ENCODE assay signal across 1 cellular context in genomic region chr19:15926484-15926883, GRCh38.
A peak's percentile ranks its signal among the peaks of the same experiment; 100 is the strongest.
TF ChIP-seq lines count a peak whose summit lies in the region.

No MANE protein-coding gene starts in this region.

TF ChIP-seq in HepG2, 621 proteins besides CTCF, POLR2A, EP300 and RAD21 (continues in another document):
- no peak for TF ChIP-seq SOX6 (IDR thresholded peaks at IDR 0.05)
- TF ChIP-seq SOX6 (CRISPR knock-in tag; IDR thresholded peaks at IDR 0.05) = no peak
- peak; percentile 42; the same call in 1 of the 2 replicates for TF ChIP-seq MAX (IDR thresholded peaks at IDR 0.05)
- TF ChIP-seq RXRB (CRISPR knock-in tag; IDR thresholded peaks at IDR 0.05; ENCODE audit: borderline replicate concordance) = peak; percentile 59; the same call in 1 of the 2 replicates
- TF ChIP-seq FOXJ3 (CRISPR knock-in tag; IDR thresholded peaks at IDR 0.05; ENCODE audit: borderline replicate concordance) = no peak
- no peak for TF ChIP-seq ZNF350 (CRISPR knock-in tag; IDR thresholded peaks at IDR 0.05; ENCODE audit: borderline replicate concordance, low read depth)
- no peak for TF ChIP-seq ZNF589 (CRISPR knock-in tag; conservative IDR thresholded peaks at IDR 0.05)
- TF ChIP-seq SNAPC4 (CRISPR knock-in tag; IDR thresholded peaks at IDR 0.05) = no peak
- TF ChIP-seq U2AF1 (optimal IDR thresholded peaks at IDR 0.05; ENCODE audit: low read depth, low read length) = no peak
- no peak for TF ChIP-seq ZNF792 (CRISPR knock-in tag; IDR thresholded peaks at IDR 0.05)
- no peak for TF ChIP-seq ZNF432 (CRISPR knock-in tag; IDR thresholded peaks at IDR 0.05; ENCODE audit: borderline replicate concordance)
- TF ChIP-seq ZNF512B (CRISPR knock-in tag; IDR thresholded peaks at IDR 0.05; ENCODE audit: borderline replicate concordance) = no peak
- TF ChIP-seq EEA1 (CRISPR knock-in tag; IDR thresholded peaks at IDR 0.05; ENCODE audit: borderline replicate concordance) = no peak
- TF ChIP-seq ZNF746 (CRISPR knock-in tag; IDR thresholded peaks at IDR 0.05) = no peak
- TF ChIP-seq NAIF1 (CRISPR knock-in tag; IDR thresholded peaks at IDR 0.05; ENCODE audit: borderline replicate concordance) = no peak
- peak; percentile 45; the same call in 1 of the 2 replicates for TF ChIP-seq RXRA (CRISPR knock-in tag; IDR thresholded peaks at IDR 0.05)
- no peak for TF ChIP-seq MXD1 (CRISPR knock-in tag; IDR thresholded peaks at IDR 0.05)
- TF ChIP-seq ZUFSP (CRISPR knock-in tag; IDR thresholded peaks at IDR 0.05; ENCODE audit: borderline replicate concordance) = no peak
- no peak for TF ChIP-seq ZNF768 (CRISPR knock-in tag; IDR thresholded peaks at IDR 0.05)
- TF ChIP-seq ARID2 (CRISPR knock-in tag; IDR thresholded peaks at IDR 0.05; ENCODE audit: borderline replicate concordance) = no peak
- TF ChIP-seq ZFP36L1 (CRISPR knock-in tag; IDR thresholded peaks at IDR 0.05) = no peak
- no peak for TF ChIP-seq ZNF367 (CRISPR knock-in tag; IDR thresholded peaks at IDR 0.05; ENCODE audit: borderline replicate concordance)
- TF ChIP-seq ZNF556 (CRISPR knock-in tag; IDR thresholded peaks at IDR 0.05; ENCODE audit: borderline replicate concordance) = no peak
- TF ChIP-seq MTF2 (CRISPR knock-in tag; IDR thresholded peaks at IDR 0.05; ENCODE audit: borderline replicate concordance) = no peak
- TF ChIP-seq ZSCAN21 (CRISPR knock-in tag; IDR thresholded peaks at IDR 0.05; ENCODE audit: borderline replicate concordance) = no peak
- TF ChIP-seq BATF2 (CRISPR knock-in tag; IDR thresholded peaks at IDR 0.05) = no peak
- TF ChIP-seq AHR (CRISPR knock-in tag; IDR thresholded peaks at IDR 0.05) = no peak
- no peak for TF ChIP-seq ZBTB7A (CRISPR knock-in tag; IDR thresholded peaks at IDR 0.05)
- 0 out of 2 replicates have a peak, but pooled peaks have one; percentile 10 for TF ChIP-seq SMC3 (IDR thresholded peaks at IDR 0.05; ENCODE audit: low read length)
- TF ChIP-seq CREB1 (IDR thresholded peaks at IDR 0.05) = no peak
- no peak for TF ChIP-seq CREB1 (CRISPR knock-in tag; IDR thresholded peaks at IDR 0.05)
- no peak for TF ChIP-seq FOSL2 (CRISPR knock-in tag; IDR thresholded peaks at IDR 0.05)
- TF ChIP-seq ZFP36 (IDR thresholded peaks at IDR 0.05; ENCODE audit: borderline replicate concordance, low read depth, low read length, partially characterized antibody) = no peak
- TF ChIP-seq SP2 (CRISPR knock-in tag; IDR thresholded peaks at IDR 0.05) = no peak
- no peak for TF ChIP-seq TRIM22 (IDR thresholded peaks at IDR 0.05)
- TF ChIP-seq SRY (CRISPR knock-in tag; IDR thresholded peaks at IDR 0.05) = no peak
- no peak for TF ChIP-seq ZNF253 (CRISPR knock-in tag; IDR thresholded peaks at IDR 0.05; ENCODE audit: borderline replicate concordance)
- peak; percentile 33; the same call in 1 of the 3 replicates for TF ChIP-seq MXI1 (IDR thresholded peaks at IDR 0.05; ENCODE audit: borderline replicate concordance, low read depth, low read length)
- TF ChIP-seq RBAK (CRISPR knock-in tag; IDR thresholded peaks at IDR 0.05) = no peak
- no peak for TF ChIP-seq MIXL1 (CRISPR knock-in tag; IDR thresholded peaks at IDR 0.05)
- no peak for TF ChIP-seq ZNF605 (CRISPR knock-in tag; IDR thresholded peaks at IDR 0.05)
- TF ChIP-seq ZNF574 (CRISPR knock-in tag; IDR thresholded peaks at IDR 0.05) = no peak
- TF ChIP-seq SALL1 (CRISPR knock-in tag; IDR thresholded peaks at IDR 0.05) = 0 out of 2 replicates have a peak, but pooled peaks have one; percentile 30
- TF ChIP-seq PHF5A (CRISPR knock-in tag; IDR thresholded peaks at IDR 0.05; ENCODE audit: low read depth, unreplicated experiment) = no peak
- no peak for TF ChIP-seq HNRNPLL (IDR thresholded peaks at IDR 0.05; ENCODE audit: low read depth, low read length, poor library complexity, severe bottlenecking)
- no peak for TF ChIP-seq CREM (IDR thresholded peaks at IDR 0.05)
- no peak for TF ChIP-seq CREM (CRISPR knock-in tag; IDR thresholded peaks at IDR 0.05)
- no peak for TF ChIP-seq ZNF563 (CRISPR knock-in tag; IDR thresholded peaks at IDR 0.05)
- TF ChIP-seq ZFAT (CRISPR knock-in tag; conservative IDR thresholded peaks at IDR 0.05) = no peak
- no peak for TF ChIP-seq DNMT3B (CRISPR knock-in tag; conservative IDR thresholded peaks at IDR 0.05)
- no peak for TF ChIP-seq ZNF510 (CRISPR knock-in tag; IDR thresholded peaks at IDR 0.05; ENCODE audit: low read depth)
- no peak for TF ChIP-seq ZNF513 (CRISPR knock-in tag; conservative IDR thresholded peaks at IDR 0.05)
- TF ChIP-seq ETV5 (CRISPR knock-in tag; IDR thresholded peaks at IDR 0.05; ENCODE audit: borderline replicate concordance) = no peak
